In genomic region chr6:139981810-139982550, GRCh38 we compare ENCODE assay signal across 8 cellular contexts.
DNase-seq lines count a peak whose midpoint lies in the region; ATAC-seq, FAIRE-seq and TF ChIP-seq lines count a peak whose summit lies in the region.

No MANE protein-coding gene starts in this region.

- no peak for TF ChIP-seq CTCF in GM12865 (IDR thresholded peaks at IDR 0.05; ENCODE audit: insufficient read depth, low read depth, low read length, missing control alignments)
- TF ChIP-seq CTCF in H1 (IDR thresholded peaks at IDR 0.05; ENCODE audit: control extremely low read depth in 1 of 3, insufficient read depth in 1 of 3, low read depth in 1 of 3, low read length in 3 of 3) = no peak
- TF ChIP-seq CTCF in neural crest cell (conservative IDR thresholded peaks at IDR 0.05) = no peak

- H4K20me1 ChIP-seq in H1 (replicated peaks in 1 of 2; ENCODE audit: control insufficient read depth in 1 of 2, insufficient read depth in 2 of 2, low read length in 2 of 2) = no peaks in the 10 kb centered on the region

- TF ChIP-seq EP300 in H1 (IDR thresholded peaks at IDR 0.05; ENCODE audit: borderline replicate concordance in 1 of 2, low read depth in 2 of 2, low read length in 2 of 2) = no peak

- TF ChIP-seq POLR2A in H1 (IDR thresholded peaks at IDR 0.05; ENCODE audit: control extremely low read depth in 1 of 2, low read depth in 2 of 2, low read length in 2 of 2) = no peak

- no peak overlapping the region for H2BK15ac ChIP-seq in H1 (ENCODE audit: low read length)

- H3K27ac ChIP-seq in H1 (ENCODE audit: low read depth, low read length) = no peak overlapping the region

- H3K23me2 ChIP-seq in H1 (ENCODE audit: low read depth, low read length) = no peaks in the 10 kb centered on the region; the same call in 1 of the 2 replicates

- H3K27ac Mint-ChIP-seq in neural crest cell (ENCODE audit: unreplicated experiment) = peak overlapping the region; percentile 21

- no peak overlapping the region for H3K9ac ChIP-seq in H1 (replicated peaks in 1 of 4; ENCODE audit: extremely low read depth in 1 of 4, low read depth in 3 of 4, low read length in 3 of 4)

- no peaks in the 10 kb centered on the region for H3K27me3 Mint-ChIP-seq in neural crest cell (ENCODE audit: low read depth)

- no peak overlapping the region for H2AK5ac ChIP-seq in H1 (ENCODE audit: low read depth, low read length)

- no peak overlapping the region for H4K8ac ChIP-seq in H1 (ENCODE audit: extremely low read depth, insufficient read depth, low read length)

- H3K9me3 ChIP-seq in H1 (ENCODE audit: insufficient read depth in 2 of 2, low read depth in 1 of 2, low read length in 1 of 2) = no peaks in the 10 kb centered on the region

- POLR2A ChIA-PET in H1 (lab: Charles Lee; ENCODE audit: partially characterized antibody) = interaction anchor here (0.8 kb wide), 1 partner anchor 14 kb away, joined by 3 read pairs; no protein-coding TSS in a partner anchor

- H3K14ac ChIP-seq in H1 (ENCODE audit: insufficient read length) = no peak overlapping the region

- H3K18ac ChIP-seq in H1 (ENCODE audit: extremely low read depth, low read length) = no peak overlapping the region; the same call in 1 of the 2 replicates

- H2BK120ac ChIP-seq in H1 (replicated peaks; ENCODE audit: low read depth, low read length) = peak overlapping the region; percentile 6

- H3K79me1 ChIP-seq in H1 (ENCODE audit: low read depth, low read length) = no peaks in the 10 kb centered on the region

- CTCF ChIA-PET in H1 (lab: Charles Lee; ENCODE audit: partially characterized antibody) = interaction anchor here (0.7 to 1.2 kb wide), 2 partner anchors 128 to 454 kb away, joined by 3 read pairs; no protein-coding TSS in a partner anchor

- H4K91ac ChIP-seq in H1 (replicated peaks; ENCODE audit: insufficient read length, low read length) = no peak overlapping the region

- H3K4me2 ChIP-seq in H1 (ENCODE audit: insufficient read depth in 1 of 2, low read depth in 2 of 2, low read length in 2 of 2) = peak overlapping the region; percentile 49 to 58; a peak in 3 of 4 replicates

- FAIRE-seq in H1 (lab: Jason Lieb, UNC) = no peak

- peaks cover 0 to 13% (median 6%) of the 10 kb centered on the region in 4 experiments; a peak in 5 of 7 replicates for H3K4me1 ChIP-seq in H1 (replicated peaks in 1 of 4; ENCODE audit: control insufficient read depth in 3 of 4, insufficient read depth in 4 of 4, low read length in 3 of 4)

- H3K36me3 Mint-ChIP-seq in neural crest cell (ENCODE audit: low read depth) = peaks cover 4% of the 10 kb centered on the region

- H2BK12ac ChIP-seq in H1 (ENCODE audit: low read depth, low read length) = no peak overlapping the region

- DNase-seq in GM12865 (ENCODE audit: low read depth) (peak; percentile 9), NCI-H526 treated with DMSO at 0.1 percent for 48 hours (lab: John Stamatoyannopoulos, UW) (peak; percentile 42), H1 (ENCODE audit: low read depth in 1 of 2, low spot score in 2 of 2) (no peak), neural crest cell (ENCODE audit: low read depth, low spot score) (peak; percentile 23), GM19240 (ENCODE audit: insufficient read length, low spot score) (no peak), NCI-H1048 (lab: John Stamatoyannopoulos, UW) (no peak), HuH-7.5 (ENCODE audit: low spot score) (no peak)

- no peaks in the 10 kb centered on the region for H3K79me2 ChIP-seq in H1 (ENCODE audit: control insufficient read depth in 1 of 2, insufficient read depth in 2 of 2, low read length in 2 of 2)

- ATAC-seq in HG03457 (IDR thresholded peaks at IDR 0.05; ENCODE audit: unreplicated experiment) = no peak

- H2AFZ ChIP-seq in H1 (ENCODE audit: low read length) = peak overlapping the region; percentile 51; the same call in 1 of the 2 replicates

- H3K4ac ChIP-seq in H1 (replicated peaks; ENCODE audit: insufficient read length, low read depth, low read length) = no peak overlapping the region

- peak overlapping the region; percentile 82; the same call in 1 of the 2 replicates for H2BK20ac ChIP-seq in H1 (ENCODE audit: low read length)

- no peak overlapping the region for H3K23ac ChIP-seq in H1 (ENCODE audit: insufficient read length)

- H3K4me3 Mint-ChIP-seq in neural crest cell = peak overlapping the region; percentile 21

- H4K5ac ChIP-seq in H1 (ENCODE audit: insufficient read length, low read depth, low read length) = no peak overlapping the region

- H3K4me3 ChIP-seq in GM12865 (ENCODE audit: low read depth, low read length) (no peak overlapping the region), H1 (ENCODE audit: extremely low read depth in 1 of 4, insufficient read depth in 2 of 4, low read depth in 3 of 4, low read length in 4 of 4) (peak overlapping the region in 1 of 4 experiments; percentile 17; a peak in 1 of 8 replicates)

- no peaks in the 10 kb centered on the region for H3K36me3 ChIP-seq in H1 (ENCODE audit: control insufficient read depth in 2 of 4, insufficient read depth in 4 of 4, low read length in 3 of 4)

- peaks cover 65% of the 10 kb centered on the region for H3K4me1 Mint-ChIP-seq in neural crest cell

- 12% methylated on average over 6 of the region's 6 CpGs; no CpG with 5 or more reads in 1 of the 2 experiments for WGBS in H1 (ENCODE audit: extremely low coverage in 1 of 2, insufficient coverage in 1 of 2, insufficient read length in 1 of 2, insufficient replicate concordance in 2 of 2, low coverage in 1 of 2, low lambda C conversion rate in 2 of 2, missing lambda C conversion rate in 1 of 2), 2 experiments

- H2BK5ac ChIP-seq in H1 (ENCODE audit: low read depth, low read length) = no peak overlapping the region

- TF ChIP-seq RAD21 in H1 (IDR thresholded peaks at IDR 0.05 in 1 of 2, conservative IDR thresholded peaks at IDR 0.05 in 1 of 2; ENCODE audit: low read depth in 2 of 2, low read length in 2 of 2) = no peak

- H3K27me3 ChIP-seq in H1 (replicated peaks in 1 of 4; ENCODE audit: control insufficient read depth in 3 of 4, extremely low read depth in 1 of 4, insufficient read depth in 3 of 4, low read length in 3 of 4) = no peaks in the 10 kb centered on the region

- no peak overlapping the region for H3K56ac ChIP-seq in H1 (replicated peaks; ENCODE audit: insufficient read length, low read depth, low read length)

- H3K9me3 Mint-ChIP-seq in neural crest cell = peaks cover 3% of the 10 kb centered on the region

TF ChIP-seq in H1, 55 proteins besides CTCF, POLR2A, EP300 and RAD21:
- TF ChIP-seq CREB1 (IDR thresholded peaks at IDR 0.05) = peak; percentile 75
- no peak for TF ChIP-seq TEAD4 (IDR thresholded peaks at IDR 0.05; ENCODE audit: low read depth, low read length)
- TF ChIP-seq JUND (IDR thresholded peaks at IDR 0.05; ENCODE audit: low read length) = no peak
- TF ChIP-seq, protein P1, sequence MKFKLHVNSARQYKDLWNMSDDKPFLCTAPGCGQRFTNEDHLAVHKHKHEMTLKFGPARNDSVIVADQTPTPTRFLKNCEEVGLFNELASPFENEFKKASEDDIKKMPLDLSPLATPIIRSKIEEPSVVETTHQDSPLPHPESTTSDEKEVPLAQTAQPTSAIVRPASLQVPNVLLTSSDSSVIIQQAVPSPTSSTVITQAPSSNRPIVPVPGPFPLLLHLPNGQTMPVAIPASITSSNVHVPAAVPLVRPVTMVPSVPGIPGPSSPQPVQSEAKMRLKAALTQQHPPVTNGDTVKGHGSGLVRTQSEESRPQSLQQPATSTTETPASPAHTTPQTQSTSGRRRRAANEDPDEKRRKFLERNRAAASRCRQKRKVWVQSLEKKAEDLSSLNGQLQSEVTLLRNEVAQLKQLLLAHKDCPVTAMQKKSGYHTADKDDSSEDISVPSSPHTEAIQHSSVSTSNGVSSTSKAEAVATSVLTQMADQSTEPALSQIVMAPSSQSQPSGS (IDR thresholded peaks at IDR 0.05; ENCODE audit: low read length) = 0 out of 2 replicates have a peak, but pooled peaks have one; percentile 70
- no peak for TF ChIP-seq JUN (IDR thresholded peaks at IDR 0.05; ENCODE audit: low read depth, low read length)
- TF ChIP-seq YY1 (IDR thresholded peaks at IDR 0.05; ENCODE audit: low read depth, low read length) = no peak
- TF ChIP-seq SIRT6 (IDR thresholded peaks at IDR 0.05; ENCODE audit: low read length) = no peak

Comparison
In these comparisons a context has a peak if more than half of its experiments do, and no peak if none do; other contexts are left out.
1. DNase-seq: peak in GM12865 (single experiment), NCI-H526 treated with DMSO at 0.1 percent for 48 hours (single experiment) and neural crest cell (single experiment); none in H1 (0 of 2), GM19240 (single experiment), NCI-H1048 (single experiment) and HuH-7.5 (single experiment).